7 cellular contexts compared by ENCODE assay signal in genomic region chr22:40400173-40400572, GRCh38. TPM values are rescaled to one million over a fixed set of nuclear protein-coding genes. Genes with fewer than 3 reads are reported as not detected.
DNase-seq lines count a peak whose midpoint lies in the region; ATAC-seq and TF ChIP-seq lines count a peak whose summit lies in the region.

No MANE protein-coding gene starts in this region.

- H3K27me3 Mint-ChIP-seq in activated naive CD4-positive, alpha-beta T cell treated with anti-CD3 and anti-CD28 coated beads, Interleukin-2, amount 10 ng/mL, durations not matched to agents 7 days and 5 days, result no peaks in the 10 kb centered on the region

- H3K4me3 Mint-ChIP-seq in activated naive CD4-positive, alpha-beta T cell treated with anti-CD3 and anti-CD28 coated beads, Interleukin-2, amount 10 ng/mL, durations not matched to agents 7 days and 5 days, result peak overlapping the region; percentile 36

- TF ChIP-seq CTCF in GM13977 (IDR thresholded peaks at IDR 0.05; ENCODE audit: extremely low read depth, insufficient read depth, missing control alignments), result no peak
- no peak for TF ChIP-seq CTCF in OCI-LY7 (conservative IDR thresholded peaks at IDR 0.05; ENCODE audit: low read length)
- no peak for TF ChIP-seq CTCF in sigmoid colon (IDR thresholded peaks at IDR 0.05)

- 49 to 86% methylated on average over 15 of the region's 15 CpGs for WGBS in sigmoid colon, 2 donors

- CTCF ChIA-PET in OCI-LY7 (lab: Charles Lee; ENCODE audit: unreplicated experiment), result interaction anchor here (0.5 kb wide), 1 partner anchor 16 kb away, joined by 3 read pairs; no protein-coding TSS in a partner anchor
- CTCF ChIA-PET in activated naive CD4-positive, alpha-beta T cell treated with anti-CD3 and anti-CD28 coated beads, Interleukin-2, amount 10 ng/mL, durations not matched to agents 7 days and 5 days (lab: Charles Lee), result interaction anchor here (1.5 to 1.9 kb wide), 2 partner anchors 21 to 246 kb away, joined by 4 to 5 read pairs; no protein-coding TSS in a partner anchor

- ATAC-seq in HG03521 (IDR thresholded peaks at IDR 0.05; ENCODE audit: unreplicated experiment), result no peak
- ATAC-seq in GM21360 (IDR thresholded peaks at IDR 0.05; ENCODE audit: unreplicated experiment), result no peak

- DNase-seq in GM13977 (ENCODE audit: low spot score), result peak; percentile 62
- DNase-seq in OCI-LY7 (ENCODE audit: low spot score), result peak; percentile 91
- DNase-seq in activated naive CD4-positive, alpha-beta T cell treated with anti-CD3 and anti-CD28 coated beads, Interleukin-2, amount 10 ng/mL, durations not matched to agents 7 days and 5 days, result peak; percentile 77
- DNase-seq in stimulated activated CD4-positive, alpha-beta T cell treated with anti-CD3 and anti-CD28 coated beads, Interleukin-1b, Interleukin-23, amount 100 ng/mL, for 48 hours, result peak; percentile 43
- no peak for DNase-seq in sigmoid colon

- BruUV-seq in OCI-LY7 (replicated peaks; lab: Mats Ljungman, UMichigan), result no TSS peak

- H3K4me1 ChIP-seq in OCI-LY7 (ENCODE audit: insufficient read depth, low read length, poor library complexity, severe bottlenecking), result peaks cover 49% of the 10 kb centered on the region
- H3K4me1 ChIP-seq in sigmoid colon, result no peaks in the 10 kb centered on the region

- no peaks in the 10 kb centered on the region for H3K79me2 ChIP-seq in OCI-LY7 (ENCODE audit: insufficient read depth, low read depth, low read length)

- H3K4me1 Mint-ChIP-seq in activated naive CD4-positive, alpha-beta T cell treated with anti-CD3 and anti-CD28 coated beads, Interleukin-2, amount 10 ng/mL, durations not matched to agents 7 days and 5 days, result peaks cover 74% of the 10 kb centered on the region

- H3K27ac ChIP-seq in OCI-LY7 (ENCODE audit: low read depth, low read length, poor library complexity, severe bottlenecking) (peak overlapping the region; percentile 87), sigmoid colon (no peak overlapping the region)

- H3K9me3 ChIP-seq in OCI-LY7 (ENCODE audit: low read length) (no peaks in the 10 kb centered on the region), sigmoid colon (no peaks in the 10 kb centered on the region)

- H3K4me2 ChIP-seq in OCI-LY7 (ENCODE audit: low read length), result peak overlapping the region; percentile 62

- H2AFZ ChIP-seq in OCI-LY7 (ENCODE audit: low read length), result no peak overlapping the region

- H3K9me3 Mint-ChIP-seq in activated naive CD4-positive, alpha-beta T cell treated with anti-CD3 and anti-CD28 coated beads, Interleukin-2, amount 10 ng/mL, durations not matched to agents 7 days and 5 days, result no peaks in the 10 kb centered on the region

- H3K36me3 ChIP-seq in OCI-LY7 (ENCODE audit: insufficient read depth, low read length), result peaks cover 69% of the 10 kb centered on the region
- peaks cover 0 to 35% (median 19%) of the 10 kb centered on the region in 4 donors for H3K36me3 ChIP-seq in sigmoid colon

- in situ Hi-C loops in GM13977 (cut with MboI; ENCODE audit: low pct_unique_long_range_greater_than_20kb, low sequenced_read_pairs, unreplicated experiment), result no loop called here

- H3K27me3 ChIP-seq in sigmoid colon, result no peaks in the 10 kb centered on the region

- TF ChIP-seq EP300 in sigmoid colon (IDR thresholded peaks at IDR 0.05), result no peak

- no peaks in the 10 kb centered on the region for H3K9me2 ChIP-seq in OCI-LY7 (ENCODE audit: insufficient read depth, low read length)

- H3K27ac Mint-ChIP-seq in activated naive CD4-positive, alpha-beta T cell treated with anti-CD3 and anti-CD28 coated beads, Interleukin-2, amount 10 ng/mL, durations not matched to agents 7 days and 5 days, result peak overlapping the region; percentile 91

- H4K20me1 ChIP-seq in OCI-LY7 (ENCODE audit: insufficient read depth, low read length), result no peaks in the 10 kb centered on the region; the same call in 1 of the 2 replicates

- TF ChIP-seq POLR2A in sigmoid colon (IDR thresholded peaks at IDR 0.05), result no peak

- H3K36me3 Mint-ChIP-seq in activated naive CD4-positive, alpha-beta T cell treated with anti-CD3 and anti-CD28 coated beads, Interleukin-2, amount 10 ng/mL, durations not matched to agents 7 days and 5 days, result peaks cover 41% of the 10 kb centered on the region

- intact Hi-C loops in OCI-LY7 (cut with micrococcal nuclease; ENCODE audit: unreplicated experiment), result loop anchor here (1.0 kb wide), 3 partner anchors 12 to 36 kb away; no protein-coding TSS in a partner anchor
- intact Hi-C loops in sigmoid colon (cut with DNase I), result no loop called here

- POLR2A ChIA-PET in OCI-LY7 (lab: Charles Lee), result interaction anchor here (1.3 to 2.7 kb wide), 3 partner anchors 15 to 34 kb away, joined by 5 to 13 read pairs (median 5); no protein-coding TSS in a partner anchor

- H3K4me3 ChIP-seq in OCI-LY7 (ENCODE audit: low read depth, low read length, poor library complexity, severe bottlenecking) (peak overlapping the region; percentile 29), sigmoid colon (no peak overlapping the region)

RNA-seq across cellular contexts. Expression of gene SGSM3, which starts 29.8 kb away (rescaled TPM):
- 168 and 197 TPM in 2 replicates for total RNA-seq in OCI-LY7 (2014; rRNA removed; shearing (Covaris generic))
- total RNA-seq in OCI-LY7 (2022) (130 and 144 TPM in 2 replicates), sigmoid colon (10 to 100 TPM; 27.0 to 51.2 (median 32.9) TPM)
- polyA plus RNA-seq in sigmoid colon, result 100 to 1,000 TPM; 102 to 119 (median 113) TPM

RNA-seq across cellular contexts. Expression of gene ADSL, which starts 53.9 kb away (rescaled TPM):
- total RNA-seq in OCI-LY7 (2014; rRNA removed; shearing (Covaris generic)), result 117 and 141 TPM in 2 replicates
- total RNA-seq in OCI-LY7 (2022) (120 and 137 TPM in 2 replicates), sigmoid colon (100 to 1,000 TPM in 2 of 4 donors, 10 to 100 TPM in 2; 86.7 to 469 (median 111) TPM)
- 10 to 100 TPM; 34.0 to 55.0 (median 34.8) TPM for polyA plus RNA-seq in sigmoid colon
